29 cellular contexts compared by ENCODE assay signal in the genomic region with DNA sequence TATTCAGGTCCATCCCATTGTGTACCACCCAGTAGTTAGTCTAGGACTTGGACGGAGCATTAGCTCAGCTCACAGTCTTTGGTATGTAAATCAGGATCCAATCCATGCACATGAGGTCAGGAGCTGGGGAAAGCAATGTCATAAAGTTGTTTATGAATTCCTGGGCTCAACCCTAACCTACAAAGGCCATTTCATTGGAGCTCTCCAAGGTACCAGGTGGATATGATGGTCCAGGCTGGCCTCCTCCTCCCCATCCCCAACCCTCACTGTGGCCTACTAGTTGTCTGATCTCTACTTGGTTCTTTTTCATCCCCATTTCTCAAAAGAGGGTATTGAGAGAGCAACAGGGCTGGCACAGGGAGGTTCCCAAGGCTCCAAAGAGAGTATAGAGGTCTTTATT. TPM values are rescaled to one million over a fixed set of nuclear protein-coding genes. Genes with fewer than 3 reads are reported as not detected.
DNase-seq lines count a peak whose midpoint lies in the region; ATAC-seq and TF ChIP-seq lines count a peak whose summit lies in the region.
"Had no signal": no experiment of that assay in that cellular context is flagged by ENCODE, and none has a peak within 500 bp of the region (broad histone marks: within the 10 kb centered on the region; RNA-seq: fewer than 3 reads in every experiment).

No MANE protein-coding gene starts in this region.

- H3K27ac ChIP-seq in SK-N-SH (ENCODE audit: low read depth in 2 of 2, low read length in 1 of 2) (no peak overlapping the region), liver (ENCODE audit: low read depth in 1 of 2, low read length in 2 of 2) (no peak overlapping the region), stomach (no peak overlapping the region), prostate gland (no peak overlapping the region)
- H3K27ac ChIP-seq: 22Rv1, GM23248, HL-60, SJCRH30 had no signal

- intact Hi-C loops in stomach (cut with DNase I; ENCODE audit: low total_unique reads) (no loop called here), prostate gland (cut with DNase I) (no loop called here)

- H3K9ac ChIP-seq in SK-N-SH (no peak overlapping the region), liver (ENCODE audit: low read depth in 1 of 2, low read length in 2 of 2) (no peak overlapping the region)
- H3K9ac ChIP-seq: GM23248 had no signal

- H3K79me2 ChIP-seq in SK-N-SH (ENCODE audit: insufficient read depth), result no peaks in the 10 kb centered on the region

- 52% methylated on average over 1 of the region's 1 CpG for WGBS in SK-N-SH (ENCODE audit: low lambda C conversion rate)
- WGBS in liver, result 81% methylated on average over 1 of the region's 1 CpG
- WGBS in stomach, 5 donors, result 69 to 89% (median 82%) methylated on average over 1 of the region's 1 CpG
- 60% methylated on average over 1 of the region's 1 CpG for WGBS in prostate gland

- no peaks in the 10 kb centered on the region for H3F3A ChIP-seq in SK-N-SH (replicated peaks; ENCODE audit: insufficient read depth)

- H3K36me3 ChIP-seq in SK-N-SH (replicated peaks in 1 of 2; ENCODE audit: control insufficient read depth in 1 of 2, insufficient read depth in 2 of 2, low read length in 1 of 2), result no peaks in the 10 kb centered on the region
- peaks cover 2 to 25% (median 17%) of the 10 kb centered on the region in 4 donors for H3K36me3 ChIP-seq in liver (ENCODE audit: control insufficient read depth in 4 of 4, insufficient read depth in 3 of 4, low read depth in 1 of 4, low read length in 3 of 4)
- peaks cover 0 to 12% (median 0%) of the 10 kb centered on the region in 4 donors for H3K36me3 ChIP-seq in stomach
- no peaks in the 10 kb centered on the region for H3K36me3 ChIP-seq in prostate gland
- H3K36me3 ChIP-seq: SJCRH30 had no signal

- POLR2A ChIA-PET in SK-N-SH (lab: Yijun Ruan, JAX), result no interaction called here

- no peaks in the 10 kb centered on the region for H3K9me2 ChIP-seq in SK-N-SH

- H3K9me3 ChIP-seq in SK-N-SH (no peaks in the 10 kb centered on the region), liver (ENCODE audit: control insufficient read depth in 4 of 4, low read length in 3 of 4) (peaks cover 0 to 4% (median 2%) of the 10 kb centered on the region in 4 donors), stomach (peaks cover 0 to 13% (median 6%) of the 10 kb centered on the region in 4 donors), prostate gland (no peaks in the 10 kb centered on the region)
- H3K9me3 ChIP-seq: SJCRH30 had no signal

- no peak for TF ChIP-seq RAD21 in SK-N-SH (IDR thresholded peaks at IDR 0.05; ENCODE audit: low read length)
- no peak for TF ChIP-seq RAD21 in liver (IDR thresholded peaks at IDR 0.05)

- peaks cover 9% of the 10 kb centered on the region; the same call in 1 of the 2 replicates for H3K27me3 ChIP-seq in SK-N-SH (ENCODE audit: insufficient read depth)
- no peaks in the 10 kb centered on the region for H3K27me3 ChIP-seq in liver (ENCODE audit: control insufficient read depth in 4 of 4, insufficient read depth in 4 of 4, low read length in 3 of 4)
- peaks cover 0 to 11% (median 0%) of the 10 kb centered on the region in 3 donors for H3K27me3 ChIP-seq in stomach
- no peaks in the 10 kb centered on the region for H3K27me3 ChIP-seq in prostate gland (replicated peaks; ENCODE audit: insufficient read depth)
- H3K27me3 ChIP-seq: SJCRH30 had no signal

- no peak for ATAC-seq in SK-N-SH treated with all-trans-retinoic acid at 6 μM for 48 hours
- ATAC-seq: PC-3, Right ventricle myocardium inferior had no signal

- H3K4me2 ChIP-seq in SK-N-SH, result no peak overlapping the region

- H2AFZ ChIP-seq in SK-N-SH (ENCODE audit: low read depth), result no peak overlapping the region
- H2AFZ ChIP-seq: GM23248 had no signal

- H3K4me1 ChIP-seq in SK-N-SH (ENCODE audit: control insufficient read depth in 1 of 2, insufficient read depth in 2 of 2, low read depth in 1 of 2, low read length in 1 of 2) (no peaks in the 10 kb centered on the region), liver (ENCODE audit: control insufficient read depth in 4 of 4, insufficient read depth in 4 of 4, low read length in 3 of 4) (no peaks in the 10 kb centered on the region), stomach (no peaks in the 10 kb centered on the region), prostate gland (replicated peaks) (no peaks in the 10 kb centered on the region)
- H3K4me1 ChIP-seq: SJCRH30 had no signal

- TF ChIP-seq CTCF in SK-N-SH (IDR thresholded peaks at IDR 0.05) (no peak), liver (IDR thresholded peaks at IDR 0.05; ENCODE audit: low read depth, low read length, missing input control) (no peak), stomach (IDR thresholded peaks at IDR 0.05) (no peak), prostate gland (IDR thresholded peaks at IDR 0.05) (no peak)

- CTCF ChIA-PET in SK-N-SH (lab: Yijun Ruan, JAX), result interaction anchor here (0.7 kb wide), 1 partner anchor 140 kb away, joined by 4 read pairs; no protein-coding TSS in a partner anchor

- DNase-seq in SK-N-SH (no peak), amniotic epithelial cell (ENCODE audit: low read depth) (peak; percentile 7), UCSD-AML1 (lab: John Stamatoyannopoulos, UW; ENCODE audit: unreplicated experiment) (no peak), stomach (no peak), prostate gland (ENCODE audit: low spot score) (no peak)
- DNase-seq: ACHN; DMS153; DND-41; GM23248; H9; KBM-7; MV-4-11; NCI-H1105 treated with DMSO at 0.1 percent for 48 hours; NCI-H146; NCI-H1930; NCI-H446; NCI-H524 treated with DMSO at 0.1 percent for 48 hours; NCI-H82; NK-92 treated with Interleukin-12 subunit alpha and Interleukin-12 subunit beta, amount 100 ng/mL, for 24 hours; PC-3; SJCRH30 had no signal

- H4K20me1 ChIP-seq in SK-N-SH (ENCODE audit: insufficient read depth), result no peaks in the 10 kb centered on the region

- no peak for TF ChIP-seq EP300 in SK-N-SH (IDR thresholded peaks at IDR 0.05; ENCODE audit: borderline replicate concordance in 1 of 2, low read depth in 1 of 2, low read length in 1 of 2)
- no peak for TF ChIP-seq EP300 in stomach (IDR thresholded peaks at IDR 0.05)

- no peak for TF ChIP-seq POLR2A in stomach (IDR thresholded peaks at IDR 0.05)
- no peak for TF ChIP-seq POLR2A in prostate gland (IDR thresholded peaks at IDR 0.05)

- no peak overlapping the region for H3K4me3 ChIP-seq in SK-N-SH (ENCODE audit: low read depth in 2 of 2, low read length in 1 of 2)
- H3K4me3 ChIP-seq in liver (ENCODE audit: low read depth in 1 of 3, low read length in 3 of 3), result no peak overlapping the region
- no peak overlapping the region for H3K4me3 ChIP-seq in stomach
- H3K4me3 ChIP-seq in prostate gland, result no peak overlapping the region
- H3K4me3 ChIP-seq: GM23248, SJCRH30 had no signal

TF ChIP-seq in SK-N-SH treated with all-trans-retinoic acid at 6 μM for 48 hours, 23 proteins besides CTCF, POLR2A, EP300 and RAD21:
- TF ChIP-seq PPARA (CRISPR knock-in tag; IDR thresholded peaks at IDR 0.05; ENCODE audit: borderline replicate concordance), result no peak

TF ChIP-seq in liver, 16 proteins besides CTCF, POLR2A, EP300 and RAD21 (continues in another document):
- TF ChIP-seq FOXA2 (IDR thresholded peaks at IDR 0.05) (no peak), YY1 (IDR thresholded peaks at IDR 0.05) (no peak), HNF4G (IDR thresholded peaks at IDR 0.05) (no peak), HNF4A (conservative IDR thresholded peaks at IDR 0.05) (no peak)
- TF ChIP-seq, protein P1, sequence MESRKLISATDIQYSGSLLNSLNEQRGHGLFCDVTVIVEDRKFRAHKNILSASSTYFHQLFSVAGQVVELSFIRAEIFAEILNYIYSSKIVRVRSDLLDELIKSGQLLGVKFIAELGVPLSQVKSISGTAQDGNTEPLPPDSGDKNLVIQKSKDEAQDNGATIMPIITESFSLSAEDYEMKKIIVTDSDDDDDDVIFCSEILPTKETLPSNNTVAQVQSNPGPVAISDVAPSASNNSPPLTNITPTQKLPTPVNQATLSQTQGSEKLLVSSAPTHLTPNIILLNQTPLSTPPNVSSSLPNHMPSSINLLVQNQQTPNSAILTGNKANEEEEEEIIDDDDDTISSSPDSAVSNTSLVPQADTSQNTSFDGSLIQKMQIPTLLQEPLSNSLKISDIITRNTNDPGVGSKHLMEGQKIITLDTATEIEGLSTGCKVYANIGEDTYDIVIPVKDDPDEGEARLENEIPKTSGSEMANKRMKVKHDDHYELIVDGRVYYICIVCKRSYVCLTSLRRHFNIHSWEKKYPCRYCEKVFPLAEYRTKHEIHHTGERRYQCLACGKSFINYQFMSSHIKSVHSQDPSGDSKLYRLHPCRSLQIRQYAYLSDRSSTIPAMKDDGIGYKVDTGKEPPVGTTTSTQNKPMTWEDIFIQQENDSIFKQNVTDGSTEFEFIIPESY (IDR thresholded peaks at IDR 0.05), result no peak

RNA-seq across cellular contexts. Expression of gene RGN, which starts 20.5 kb away (rescaled TPM):
- 0.05 and 0.06 TPM in 2 replicates for polyA plus RNA-seq in SK-N-SH (2012; rRNA removed)
- not detected in 2 replicates for polyA plus RNA-seq in SK-N-SH (2012; cell fraction: cytosol; rRNA removed)
- 0.07 and 0.24 TPM in 2 replicates for polyA plus RNA-seq in SK-N-SH (2012; cell fraction: nucleus; rRNA removed)
- 10 to 100 TPM; 27.8 to 89.1 TPM for total RNA-seq in liver
- 100 to 1,000 TPM; 144 to 163 TPM for polyA plus RNA-seq in liver
- total RNA-seq in stomach, result 10 to 100 TPM in 1 of 5 donors, 1 to 10 TPM in 3, not detected in 1; 1.3 to 15.1 (median 2.9) TPM
- polyA plus RNA-seq in stomach, result 10 to 100 TPM in 2 of 3 donors, 1 to 10 TPM in 1; 6.8 to 12.5 (median 11.0) TPM
- 10 to 100 TPM in 1 of 2 donors, 1 to 10 TPM in 1; 3.6 to 10.5 TPM for total RNA-seq in prostate gland
- total RNA-seq: H9, LHCN-M2, MCF 10A, PC-3, RPMI7951, SJCRH30 had no signal

RNA-seq across cellular contexts. Expression of gene NDUFB11, which starts 45.8 kb away (rescaled TPM):
- 74.9 and 107 TPM in 2 replicates for polyA plus RNA-seq in SK-N-SH (2012; rRNA removed)
- 72.6 and 79.2 TPM in 2 replicates for polyA plus RNA-seq in SK-N-SH (2012; cell fraction: cytosol; rRNA removed)
- 29.1 and 55.5 TPM in 2 replicates for polyA plus RNA-seq in SK-N-SH (2012; cell fraction: nucleus; rRNA removed)
- 10 to 100 TPM; 23.6 to 54.6 TPM for total RNA-seq in liver
- polyA plus RNA-seq in liver, result 100 to 1,000 TPM in 1 of 2 donors, 10 to 100 TPM in 1; 78.4 to 127 TPM
- total RNA-seq in stomach, result 100 to 1,000 TPM in 3 of 5 donors, 10 to 100 TPM in 2; 45.3 to 408 (median 196) TPM
- 10 to 100 TPM; 86.0 to 97.7 (median 90.8) TPM for polyA plus RNA-seq in stomach
- 100 to 1,000 TPM in 1 of 2 donors, 10 to 100 TPM in 1; 85.3 to 131 TPM for total RNA-seq in prostate gland

RNA-seq across cellular contexts. Expression of gene RBM10, which starts 46.3 kb away (rescaled TPM):
- polyA plus RNA-seq in SK-N-SH (2012; rRNA removed) (24.7 and 34.4 TPM in 2 replicates), liver (10 to 100 TPM in 1 of 2 donors, 1 to 10 TPM in 1; 8.2 to 15.0 TPM), stomach (10 to 100 TPM; 21.2 to 28.4 (median 22.9) TPM)
- polyA plus RNA-seq in SK-N-SH (2012; cell fraction: cytosol; rRNA removed), result 15.1 and 23.5 TPM in 2 replicates
- polyA plus RNA-seq in SK-N-SH (2012; cell fraction: nucleus; rRNA removed), result 47.0 and 52.0 TPM in 2 replicates
- total RNA-seq in liver (10 to 100 TPM; 19.9 to 26.6 TPM), stomach (10 to 100 TPM in 4 of 5 donors, 1 to 10 TPM in 1; 1.8 to 51.3 (median 26.8) TPM), prostate gland (10 to 100 TPM; 45.0 to 49.0 TPM)
